Comparison of ENCODE assay signal across 15 cellular contexts in genomic region chr10:55233505-55233904, GRCh38.
DNase-seq lines count a peak whose midpoint lies in the region; ATAC-seq, FAIRE-seq and TF ChIP-seq lines count a peak whose summit lies in the region.
"Had no signal": no experiment of that assay in that cellular context is flagged by ENCODE, and none has a peak within 500 bp of the region (broad histone marks: within the 10 kb centered on the region; RNA-seq: fewer than 3 reads in every experiment).

No MANE protein-coding gene starts in this region.

- H3K18ac ChIP-seq in mesenchymal stem cell (ENCODE audit: low read depth in 1 of 2, low read length in 2 of 2): no peak overlapping the region

- DNase-seq in GM19239 (ENCODE audit: insufficient read length, low spot score) (no peak), mesenchymal stem cell (no peak), HFFc6 (no peak), globus pallidus (ENCODE audit: low spot score) (no peak), A673 (ENCODE audit: low spot score) (no peak)
- DNase-seq: activated CD8-positive, alpha-beta T cell treated with anti-CD3 and anti-CD28 coated beads for 36 hours; Calu3; effector CD4-positive, alpha-beta T cell; NCI-H1417; posterior cingulate gyrus; stimulated activated CD4-positive, alpha-beta T cell treated with anti-CD3 and anti-CD28 coated beads, Interleukin-4, amount 100 ng/mL, for 1 hour had no signal

- H3K4me1 ChIP-seq in mesenchymal stem cell (ENCODE audit: control insufficient read depth, insufficient read depth, low read depth, low read length) (no peaks in the 10 kb centered on the region), A673 (ENCODE audit: insufficient read depth, low read length, poor library complexity, severe bottlenecking) (no peaks in the 10 kb centered on the region)

- H4K91ac ChIP-seq in mesenchymal stem cell (ENCODE audit: low read length): no peak overlapping the region

- no peak overlapping the region for H3K27ac Mint-ChIP-seq in HFFc6
- H3K27ac Mint-ChIP-seq: activated CD8-positive, alpha-beta T cell treated with anti-CD3 and anti-CD28 coated beads for 36 hours had no signal

- no peak overlapping the region for H2BK5ac ChIP-seq in mesenchymal stem cell (ENCODE audit: low read depth, low read length, poor library complexity, severe bottlenecking)

- no peak overlapping the region for H3K4ac ChIP-seq in mesenchymal stem cell (ENCODE audit: low read depth in 1 of 2, low read length in 2 of 2)

- H3K36me3 Mint-ChIP-seq in HFFc6 (ENCODE audit: low read depth): no peaks in the 10 kb centered on the region

- peak overlapping the region; percentile 76 for H3K9ac ChIP-seq in mesenchymal stem cell (ENCODE audit: low read length)

- H3K36me3 ChIP-seq in mesenchymal stem cell (ENCODE audit: control insufficient read depth in 1 of 2, insufficient read depth in 2 of 2, low read depth in 1 of 2, low read length in 2 of 2): no peaks in the 10 kb centered on the region
- no peaks in the 10 kb centered on the region for H3K36me3 ChIP-seq in A673 (ENCODE audit: insufficient read depth, low read length, poor library complexity, severe bottlenecking)

- H4K8ac ChIP-seq in mesenchymal stem cell (ENCODE audit: low read length): no peak overlapping the region

- no peaks in the 10 kb centered on the region for H3K9me3 ChIP-seq in mesenchymal stem cell (ENCODE audit: control insufficient read depth, low read length)
- H3K9me3 ChIP-seq in A673 (ENCODE audit: low read depth, low read length, poor library complexity, severe bottlenecking): no peaks in the 10 kb centered on the region

- intact Hi-C loops in A673 (cut with micrococcal nuclease; ENCODE audit: unreplicated experiment): no loop called here

- no peak overlapping the region for H2BK12ac ChIP-seq in mesenchymal stem cell (ENCODE audit: low read length in 2 of 2)

- no peak overlapping the region for H3K4me2 ChIP-seq in mesenchymal stem cell (ENCODE audit: low read length, poor library complexity, severe bottlenecking)

- BruUV-seq in A673 (replicated peaks; lab: Mats Ljungman, UMichigan): no TSS peak

- TF ChIP-seq CTCF in HFFc6 (IDR thresholded peaks at IDR 0.05) (no peak), A673 (conservative IDR thresholded peaks at IDR 0.05; ENCODE audit: low read depth, low read length) (no peak)

- no peak overlapping the region for H3K4me3 Mint-ChIP-seq in HFFc6
- H3K4me3 Mint-ChIP-seq: activated CD8-positive, alpha-beta T cell treated with anti-CD3 and anti-CD28 coated beads for 36 hours had no signal

- no peak overlapping the region for H2BK15ac ChIP-seq in mesenchymal stem cell (ENCODE audit: low read depth, poor library complexity, severe bottlenecking)

- no peaks in the 10 kb centered on the region for H3K4me1 Mint-ChIP-seq in HFFc6 (ENCODE audit: low read depth)

- no peaks in the 10 kb centered on the region for H3K27me3 Mint-ChIP-seq in HFFc6 (ENCODE audit: insufficient read depth)
- H3K27me3 Mint-ChIP-seq: activated CD8-positive, alpha-beta T cell treated with anti-CD3 and anti-CD28 coated beads for 36 hours had no signal

- CTCF ChIA-PET in A673 (lab: Charles Lee): no interaction called here

- peak; percentile 73 for FAIRE-seq in GM19239 (lab: Jason Lieb, UNC)

- POLR2A ChIA-PET in A673 (lab: Charles Lee; ENCODE audit: low non-redundant PET): no interaction called here

- no peak overlapping the region for H2BK120ac ChIP-seq in mesenchymal stem cell (ENCODE audit: low read depth, low read length)

- no peak overlapping the region for H2AK5ac ChIP-seq in mesenchymal stem cell (ENCODE audit: low read length, severe bottlenecking)

- peak; percentile 96 for ATAC-seq in HG02610 (IDR thresholded peaks at IDR 0.05; ENCODE audit: unreplicated experiment)
- ATAC-seq in HG03432 (IDR thresholded peaks at IDR 0.05; ENCODE audit: unreplicated experiment): peak; percentile 98
- no peak for ATAC-seq in GM21528 (IDR thresholded peaks at IDR 0.05; ENCODE audit: low FRiP score, unreplicated experiment)
- ATAC-seq: activated CD8-positive, alpha-beta T cell treated with anti-CD3 and anti-CD28 coated beads for 36 hours had no signal

- H3K27ac ChIP-seq in mesenchymal stem cell (ENCODE audit: low read length, poor library complexity, severe bottlenecking) (no peak overlapping the region), A673 (ENCODE audit: low read depth, low read length, poor library complexity, severe bottlenecking) (no peak overlapping the region)

- H3K9me3 Mint-ChIP-seq in HFFc6: no peaks in the 10 kb centered on the region

- H3K4me3 ChIP-seq in mesenchymal stem cell (ENCODE audit: insufficient read depth in 1 of 2, low read depth in 1 of 2, low read length in 2 of 2) (peak overlapping the region in 1 of 2 experiments; percentile 70), A673 (ENCODE audit: low read depth, low read length, poor library complexity, severe bottlenecking) (no peak overlapping the region)
- H3K4me3 ChIP-seq: lung had no signal

- H2AFZ ChIP-seq in mesenchymal stem cell (ENCODE audit: low read depth, low read length): no peak overlapping the region

- no peak overlapping the region for H3K23ac ChIP-seq in mesenchymal stem cell (ENCODE audit: low read length in 2 of 2)

- H3K27me3 ChIP-seq in mesenchymal stem cell (ENCODE audit: control insufficient read depth in 1 of 2, insufficient read depth in 1 of 2, low read length in 2 of 2): no peaks in the 10 kb centered on the region
- no peaks in the 10 kb centered on the region for H3K27me3 ChIP-seq in A673 (replicated peaks; ENCODE audit: insufficient read depth, low read depth, low read length, poor library complexity)

- H3K14ac ChIP-seq in mesenchymal stem cell (ENCODE audit: low read length in 2 of 2): no peak overlapping the region

- H3K79me1 ChIP-seq in mesenchymal stem cell (replicated peaks; ENCODE audit: low read length, poor library complexity, severe bottlenecking): no peaks in the 10 kb centered on the region
